ENCODE assay signal across 8 cellular contexts in the genomic region with DNA sequence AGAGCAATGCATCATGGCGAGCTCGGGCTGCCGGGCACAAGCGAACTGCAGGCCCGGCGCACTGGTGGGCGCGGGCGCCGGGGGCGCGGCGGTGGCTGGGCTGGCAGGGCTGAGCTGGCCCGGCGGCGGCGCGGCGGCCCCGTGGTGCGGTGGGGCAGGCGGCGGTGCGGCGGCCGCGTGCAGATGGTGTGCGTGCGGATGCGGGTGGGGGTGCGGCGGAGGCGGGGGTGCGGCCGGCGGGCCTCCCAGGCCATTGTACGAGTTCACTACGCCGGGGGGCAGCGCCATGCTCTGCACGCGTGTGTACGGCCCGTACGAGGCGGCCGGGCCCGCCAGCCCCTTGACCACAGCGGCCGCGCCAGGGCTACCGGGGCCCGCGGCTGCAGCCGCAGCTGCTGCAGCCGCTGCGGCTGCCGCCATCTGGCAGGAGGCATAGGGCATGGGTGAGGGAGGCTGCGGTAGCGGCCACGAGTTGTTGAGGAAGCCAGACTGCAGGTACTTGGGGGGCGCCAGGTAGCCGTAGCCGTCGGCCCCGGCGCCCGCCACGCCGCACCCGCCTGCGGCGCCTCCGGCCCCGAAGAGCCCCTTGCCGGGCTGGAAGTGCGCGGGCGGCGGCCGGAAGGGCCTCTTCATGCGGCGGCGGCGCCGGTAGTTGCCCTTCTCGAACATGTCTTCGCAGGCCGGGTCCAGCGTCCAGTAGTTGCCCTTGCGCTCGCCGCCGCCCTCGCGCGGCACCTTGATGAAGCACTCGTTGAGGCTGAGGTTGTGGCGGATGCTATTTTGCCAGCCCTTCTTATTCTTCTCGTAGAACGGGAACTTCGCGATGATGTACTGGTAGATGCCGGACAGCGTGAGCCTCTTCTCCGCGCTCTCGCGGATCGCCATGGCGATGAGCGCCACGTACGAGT. TPM values are rescaled to one million over a fixed set of nuclear protein-coding genes. Genes with fewer than 3 reads are reported as not detected.
DNase-seq lines count a peak whose midpoint lies in the region; TF ChIP-seq lines count a peak whose summit lies in the region.

No MANE protein-coding gene starts in this region.

- H3K36me3 Mint-ChIP-seq in brain (no peaks in the 10 kb centered on the region), type B pancreatic cell (no peaks in the 10 kb centered on the region)

- DNase-seq in NCI-H146 (lab: John Stamatoyannopoulos, UW) (peak; percentile 79), left kidney (ENCODE audit: low read depth, low spot score) (peak; percentile 54), type B pancreatic cell (ENCODE audit: extremely low spot score, unreplicated experiment) (no peak), COLO829 (ENCODE audit: low spot score) (no peak), amygdala (lab: John Stamatoyannopoulos, UW) (no peak)
- no peak for DNase-seq in central memory CD4-positive, alpha-beta T cell

- H3K9me3 ChIP-seq in ES-I3 (ENCODE audit: control insufficient read depth, insufficient read depth, low read length) = no peaks in the 10 kb centered on the region

- peak overlapping the region in 1 of 5 experiments; percentile 72 for H3K27ac Mint-ChIP-seq in brain
- no peak overlapping the region for H3K27ac Mint-ChIP-seq in type B pancreatic cell

- H3K4me1 ChIP-seq in ES-I3 (ENCODE audit: insufficient read depth, low read length) = peaks cover 16% of the 10 kb centered on the region

- no peaks in the 10 kb centered on the region for H3K9me3 Mint-ChIP-seq in brain
- H3K9me3 Mint-ChIP-seq in type B pancreatic cell = no peaks in the 10 kb centered on the region

- no peaks in the 10 kb centered on the region; the same call in 1 of the 2 replicates for H3K36me3 ChIP-seq in ES-I3 (ENCODE audit: insufficient read depth, low read length)

- peaks cover 97% of the 10 kb centered on the region for H3K27me3 Mint-ChIP-seq in brain
- peaks cover 91% of the 10 kb centered on the region for H3K27me3 Mint-ChIP-seq in type B pancreatic cell

- TF ChIP-seq CTCF in brain (conservative IDR thresholded peaks at IDR 0.05) = peak in 1 of 2 experiments; percentile 26
- peak; percentile 58 for TF ChIP-seq CTCF in type B pancreatic cell (conservative IDR thresholded peaks at IDR 0.05)

- H3K4me3 Mint-ChIP-seq in brain (peak overlapping the region; percentile 73 to 92 (median 84)), type B pancreatic cell (peak overlapping the region; percentile 89)

- peak overlapping the region; percentile 63 for H3K9ac ChIP-seq in ES-I3 (ENCODE audit: low read depth, low read length)

- H3K4me1 Mint-ChIP-seq in brain (peaks cover 44% of the 10 kb centered on the region), type B pancreatic cell (ENCODE audit: unreplicated experiment) (peaks cover 22% of the 10 kb centered on the region)

RNA-seq across cellular contexts. Expression of a gene that starts 1.0 kb away (rescaled TPM):
- not detected for polyA plus RNA-seq in brain (ENCODE audit: insufficient read depth, low read depth, low replicate concordance)
- total RNA-seq in type B pancreatic cell (ENCODE audit: low replicate concordance) = 0.75 and 0.81 TPM in 2 replicates

RNA-seq across cellular contexts. Expression of a gene that starts 1.1 kb away (rescaled TPM):
- not detected for polyA plus RNA-seq in brain (ENCODE audit: insufficient read depth, low read depth, low replicate concordance)
- 0.29 and 0.34 TPM in 2 replicates for total RNA-seq in type B pancreatic cell (ENCODE audit: low replicate concordance)

Comparison
In these comparisons a context has a peak if more than half of its experiments do, and no peak if none do; other contexts are left out.
1. DNase-seq: peak in NCI-H146 (single experiment) and left kidney (single experiment); none in type B pancreatic cell (single experiment), COLO829 (single experiment), amygdala (0 of 56) and central memory CD4-positive, alpha-beta T cell (single experiment).